Comparison of ENCODE assay signal across 19 cellular contexts in genomic region chr3:38021196-38021595, GRCh38. TPM values are rescaled to one million over a fixed set of nuclear protein-coding genes. Genes with fewer than 3 reads are reported as not detected.
"Had no signal": no experiment of that assay in that cellular context is flagged by ENCODE, and none has a peak within 500 bp of the region (broad histone marks: within the 10 kb centered on the region; RNA-seq: fewer than 3 reads in every experiment).

No MANE protein-coding gene starts in this region.

- H3K9me3 Mint-ChIP-seq: activated naive CD8-positive, alpha-beta T cell treated with anti-CD3 and anti-CD28 coated beads, Interleukin-2, amount 50 U/mL, for 24 hours; nephron had no signal

- H3K27ac Mint-ChIP-seq: activated naive CD8-positive, alpha-beta T cell treated with anti-CD3 and anti-CD28 coated beads, Interleukin-2, amount 50 U/mL, for 24 hours; nephron had no signal

- H3K27me3 ChIP-seq: brain microvascular endothelial cell, gastrocnemius medialis, left lung, tibial artery had no signal

- H3K4me3 Mint-ChIP-seq: activated naive CD8-positive, alpha-beta T cell treated with anti-CD3 and anti-CD28 coated beads, Interleukin-2, amount 50 U/mL, for 24 hours; memory B cell had no signal

- H3K4me3 ChIP-seq: coronary artery, gastrocnemius medialis, left lung, tibial artery had no signal

- ATAC-seq: activated naive CD8-positive, alpha-beta T cell treated with anti-CD3 and anti-CD28 coated beads, Interleukin-2, amount 50 U/mL, for 24 hours; gastrocnemius medialis; left lung; stimulated activated naive CD8-positive, alpha-beta T cell treated with anti-CD3 and anti-CD28 coated beads, Interleukin-15, Interleukin-2, amounts not matched to agents 100 U/mL and 50 U/mL, for 24 hours had no signal

- H3K9me3 ChIP-seq: gastrocnemius medialis, tibial artery had no signal

- DNase-seq: activated CD4-positive, alpha-beta T cell treated with anti-CD3 and anti-CD28 coated beads for 1 hour; activated CD4-positive, alpha-beta T cell treated with anti-CD3 and anti-CD28 coated beads, Interleukin-2, amount 50 U/mL, for 4 hours; activated naive CD4-positive, alpha-beta T cell; activated naive CD8-positive, alpha-beta T cell treated with anti-CD3 and anti-CD28 coated beads, Interleukin-2, amount 50 U/mL, for 24 hours; activated T-cell treated with anti-CD3 and anti-CD28 coated beads for 4 hours; anterior cingulate cortex; brain microvascular endothelial cell; gastrocnemius medialis; occipital lobe; retina; stimulated activated CD4-positive, alpha-beta T cell treated with anti-CD3 and anti-CD28 coated beads, Interleukin-2, amount 100 ng/mL, for 24 hours; stimulated activated naive CD8-positive, alpha-beta T cell treated with anti-CD3 and anti-CD28 coated beads, Interleukin-15, Interleukin-2, amounts not matched to agents 100 U/mL and 50 U/mL, for 24 hours; substantia nigra; T-helper 2 cell had no signal

- H3K27me3 Mint-ChIP-seq: activated naive CD8-positive, alpha-beta T cell treated with anti-CD3 and anti-CD28 coated beads, Interleukin-2, amount 50 U/mL, for 24 hours; memory B cell had no signal

RNA-seq across cellular contexts. Expression of gene DLEC1, which starts 17.8 kb away (rescaled TPM):
- total RNA-seq: gastrocnemius medialis had no signal
